21 cellular contexts compared by ENCODE assay signal in genomic region chr9:70761139-70761538, GRCh38.
DNase-seq lines count a peak whose midpoint lies in the region; ATAC-seq and TF ChIP-seq lines count a peak whose summit lies in the region.
"Had no signal": no experiment of that assay in that cellular context is flagged by ENCODE, and none has a peak within 500 bp of the region (broad histone marks: within the 10 kb centered on the region; RNA-seq: fewer than 3 reads in every experiment).

No MANE protein-coding gene starts in this region.

- H3K9me3 ChIP-seq in HEK293 (ENCODE audit: control insufficient read depth, insufficient read depth, low read depth, low read length) (no peaks in the 10 kb centered on the region), endocrine pancreas (ENCODE audit: control insufficient read depth, low read length) (no peaks in the 10 kb centered on the region)
- H3K9me3 ChIP-seq: HAP-1 had no signal

- no peaks in the 10 kb centered on the region for H3K36me3 ChIP-seq in HEK293 (ENCODE audit: control insufficient read depth in 2 of 2, insufficient read depth in 1 of 2, low read length in 2 of 2)
- H3K36me3 ChIP-seq in endocrine pancreas (ENCODE audit: control insufficient read depth, insufficient read depth, low read length) = no peaks in the 10 kb centered on the region
- H3K36me3 ChIP-seq: BLaER1 treated with 17β-estradiol and CSF1 and Interleukin-3, amounts not matched to agents 10 nM and 100 nM; HAP-1 had no signal

- CTCF ChIA-PET in HEK293 (lab: Yijun Ruan, JAX) = interaction anchor here (1.0 to 1.2 kb wide), 2 partner anchors 121 to 163 kb away, joined by 3 to 5 read pairs; no protein-coding TSS in a partner anchor

- peak; percentile 11 for DNase-seq in DMS153 treated with DMSO at 0.1 percent for 48 hours (lab: John Stamatoyannopoulos, UW; ENCODE audit: unreplicated experiment)
- no peak for DNase-seq in DMS153 (lab: John Stamatoyannopoulos, UW)
- DNase-seq in NCI-H2227 treated with DMSO at 0.1 percent for 48 hours (lab: John Stamatoyannopoulos, UW) = peak; percentile 12
- DNase-seq in activated T-cell treated with anti-CD3 and anti-CD28 coated beads, Interleukin-2, amount 50 U/mL, for 72 hours = no peak
- DNase-seq in Kasumi-1 (lab: John Stamatoyannopoulos, UW) = no peak
- DNase-seq in NCI-H2196 treated with DMSO at 0.1 percent for 48 hours (lab: John Stamatoyannopoulos, UW; ENCODE audit: unreplicated experiment) = no peak
- DNase-seq: DMS53, Karpas-422, MV-4-11, NCI-H187 treated with DMSO at 0.1 percent for 48 hours, NCI-H510A, Right ventricle myocardium superior had no signal

- no peak overlapping the region for H3K4me3 ChIP-seq in HEK293 (ENCODE audit: low read depth, low read length)
- peak overlapping the region; percentile 47 for H3K4me3 ChIP-seq in endocrine pancreas (ENCODE audit: control insufficient read depth, insufficient read depth, low read length)
- H3K4me3 ChIP-seq: BLaER1 treated with 17β-estradiol and CSF1 and Interleukin-3, amounts not matched to agents 10 nM and 100 nM; GM12878; HAP-1 had no signal

- H3K27me3 ChIP-seq in endocrine pancreas (ENCODE audit: control insufficient read depth, insufficient read depth, low read length) = no peaks in the 10 kb centered on the region
- H3K27me3 ChIP-seq: BLaER1 treated with 17β-estradiol and CSF1 and Interleukin-3, amounts not matched to agents 10 nM and 100 nM had no signal

- H3K27ac Mint-ChIP-seq in activated T-cell treated with anti-CD3 and anti-CD28 coated beads, Interleukin-2, amount 50 U/mL, for 72 hours = no peak overlapping the region
- H3K27ac Mint-ChIP-seq: T-helper 1 cell treated with Interleukin-12 subunit alpha and Interleukin-12 subunit beta and Interleukin-4 antibody, amounts not matched to agents 30 μg/mL and 1 μg/mL, for 36 hours had no signal

- no peak for TF ChIP-seq CTCF in HEK293 (tag by site-specific recombination; IDR thresholded peaks at IDR 0.05)

- no peak overlapping the region for H3K27ac ChIP-seq in HEK293 (ENCODE audit: extremely low read depth, low read depth, low read length)
- H3K27ac ChIP-seq: 22Rv1; BLaER1 treated with 17β-estradiol and CSF1 and Interleukin-3, amounts not matched to agents 10 nM and 100 nM had no signal

- H3K4me3 Mint-ChIP-seq in activated T-cell treated with anti-CD3 and anti-CD28 coated beads, Interleukin-2, amount 50 U/mL, for 72 hours = no peak overlapping the region
- H3K4me3 Mint-ChIP-seq: T-helper 1 cell treated with Interleukin-12 subunit alpha and Interleukin-12 subunit beta and Interleukin-4 antibody, amounts not matched to agents 30 μg/mL and 1 μg/mL, for 36 hours had no signal

- H3K4me1 ChIP-seq in HEK293 (ENCODE audit: control insufficient read depth, insufficient read depth, low read length) = no peaks in the 10 kb centered on the region
- H3K4me1 ChIP-seq in endocrine pancreas (ENCODE audit: control insufficient read depth, insufficient read depth, low read length) = peaks cover 13% of the 10 kb centered on the region

- peaks cover 0 to 5% of the 10 kb centered on the region in 2 donors for H3K9me3 Mint-ChIP-seq in activated T-cell treated with anti-CD3 and anti-CD28 coated beads, Interleukin-2, amount 50 U/mL, for 72 hours
- H3K9me3 Mint-ChIP-seq: T-helper 1 cell treated with Interleukin-12 subunit alpha and Interleukin-12 subunit beta and Interleukin-4 antibody, amounts not matched to agents 30 μg/mL and 1 μg/mL, for 36 hours had no signal

- H3K27me3 Mint-ChIP-seq in activated T-cell treated with anti-CD3 and anti-CD28 coated beads, Interleukin-2, amount 50 U/mL, for 72 hours (ENCODE audit: low read depth) = no peaks in the 10 kb centered on the region

- POLR2A ChIA-PET in HEK293 (lab: Yijun Ruan, JAX) = interaction anchor here (1.4 kb wide), 1 partner anchor 14 kb away, joined by 4 read pairs; no protein-coding TSS in a partner anchor

- H3K36me3 Mint-ChIP-seq in activated T-cell treated with anti-CD3 and anti-CD28 coated beads, Interleukin-2, amount 50 U/mL, for 72 hours (ENCODE audit: insufficient read depth in 2 of 2) = no peaks in the 10 kb centered on the region

- ATAC-seq in activated T-cell treated with anti-CD3 and anti-CD28 coated beads, Interleukin-2, amount 50 U/mL, for 72 hours (replicated peaks in 1 of 2) = no peak
- ATAC-seq: GM12878, Panc1, SK-N-SH treated with all-trans-retinoic acid at 6 μM for 48 hours had no signal

- H3K9ac ChIP-seq in endocrine pancreas (ENCODE audit: control insufficient read depth, insufficient read depth, low read length) = no peak overlapping the region
- H3K9ac ChIP-seq: BLaER1 treated with 17β-estradiol and CSF1 and Interleukin-3, amounts not matched to agents 10 nM and 100 nM had no signal

- H3K4me1 Mint-ChIP-seq in activated T-cell treated with anti-CD3 and anti-CD28 coated beads, Interleukin-2, amount 50 U/mL, for 72 hours (ENCODE audit: low read depth) = no peaks in the 10 kb centered on the region

TF ChIP-seq in HEK293, 187 proteins besides CTCF, POLR2A, EP300 and RAD21 (continues in another document):
- TF ChIP-seq ZEB2 (tag by site-specific recombination; IDR thresholded peaks at IDR 0.05) = no peak
- TF ChIP-seq ZNF280D (tag by site-specific recombination; IDR thresholded peaks at IDR 0.05) = no peak
- no peak for TF ChIP-seq SP2 (tag by site-specific recombination; IDR thresholded peaks at IDR 0.05)
- TF ChIP-seq ZNF354C (tag by site-specific recombination; IDR thresholded peaks at IDR 0.05; ENCODE audit: borderline replicate concordance, low read depth) = no peak
- no peak for TF ChIP-seq ZBTB48 (tag by site-specific recombination; IDR thresholded peaks at IDR 0.05)
- TF ChIP-seq ZNF423 (tag by site-specific recombination; IDR thresholded peaks at IDR 0.05) = no peak
- TF ChIP-seq, protein P1, sequence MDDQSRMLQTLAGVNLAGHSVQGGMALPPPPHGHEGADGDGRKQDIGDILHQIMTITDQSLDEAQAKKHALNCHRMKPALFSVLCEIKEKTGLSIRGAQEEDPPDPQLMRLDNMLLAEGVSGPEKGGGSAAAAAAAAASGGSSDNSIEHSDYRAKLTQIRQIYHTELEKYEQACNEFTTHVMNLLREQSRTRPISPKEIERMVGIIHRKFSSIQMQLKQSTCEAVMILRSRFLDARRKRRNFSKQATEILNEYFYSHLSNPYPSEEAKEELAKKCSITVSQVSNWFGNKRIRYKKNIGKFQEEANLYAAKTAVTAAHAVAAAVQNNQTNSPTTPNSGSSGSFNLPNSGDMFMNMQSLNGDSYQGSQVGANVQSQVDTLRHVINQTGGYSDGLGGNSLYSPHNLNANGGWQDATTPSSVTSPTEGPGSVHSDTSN (CRISPR knock-in tag; IDR thresholded peaks at IDR 0.05) = no peak
- TF ChIP-seq ZNF600 (tag by site-specific recombination; IDR thresholded peaks at IDR 0.05) = no peak
- no peak for TF ChIP-seq RBAK (tag by site-specific recombination; IDR thresholded peaks at IDR 0.05)
- peak; percentile 59; the same call in 1 of the 2 replicates for TF ChIP-seq OSR2 (tag by site-specific recombination; IDR thresholded peaks at IDR 0.05)
- TF ChIP-seq PATZ1 (tag by site-specific recombination; IDR thresholded peaks at IDR 0.05) = no peak
- TF ChIP-seq WT1 (tag by site-specific recombination; IDR thresholded peaks at IDR 0.05) = 0 out of 2 replicates have a peak, but pooled peaks have one; percentile 21
- no peak for TF ChIP-seq ZNF521 (tag by site-specific recombination; IDR thresholded peaks at IDR 0.05)
- no peak for TF ChIP-seq ZNF571 (tag by site-specific recombination; IDR thresholded peaks at IDR 0.05)
- TF ChIP-seq ZNF501 (tag by site-specific recombination; IDR thresholded peaks at IDR 0.05) = no peak
- TF ChIP-seq ZNF843 (tag by site-specific recombination; IDR thresholded peaks at IDR 0.05) = 0 out of 2 replicates have a peak, but pooled peaks have one; percentile 18
- no peak for TF ChIP-seq ZNF830 (tag by site-specific recombination; IDR thresholded peaks at IDR 0.05; ENCODE audit: low read depth)
- no peak for TF ChIP-seq ZFP37 (tag by site-specific recombination; IDR thresholded peaks at IDR 0.05)

Comparison
In these comparisons a context has a peak if more than half of its experiments do, and no peak if none do; other contexts are left out.
1. DNase-seq: peak in DMS153 treated with DMSO at 0.1 percent for 48 hours (single experiment) and NCI-H2227 treated with DMSO at 0.1 percent for 48 hours (single experiment); none in DMS153 (single experiment), activated T-cell treated with anti-CD3 and anti-CD28 coated beads, Interleukin-2, amount 50 U/mL, for 72 hours (0 of 2), Kasumi-1 (0 of 2) and NCI-H2196 treated with DMSO at 0.1 percent for 48 hours (single experiment).